Comparison of ENCODE assay signal across 15 cellular contexts in the genomic region with DNA sequence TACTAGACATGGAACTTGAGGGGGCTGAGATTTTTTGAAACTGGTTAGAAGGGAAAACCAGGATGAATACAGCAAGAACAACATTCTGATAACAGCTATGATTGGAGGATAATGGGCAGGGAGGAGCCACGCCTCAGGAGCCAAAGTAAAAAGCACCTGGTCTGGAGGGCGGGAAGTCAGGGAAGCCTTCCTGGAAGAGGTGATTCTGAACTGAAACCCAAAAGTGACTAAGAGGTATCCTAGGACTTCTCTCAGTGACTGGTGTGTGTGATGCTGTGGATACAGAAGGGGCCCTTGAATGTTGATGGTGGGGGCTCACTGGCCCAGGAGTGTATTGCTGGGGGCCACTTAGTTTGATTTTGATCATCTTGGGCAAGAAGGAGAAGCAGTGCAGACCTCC. TPM values are rescaled to one million over a fixed set of nuclear protein-coding genes. Genes with fewer than 3 reads are reported as not detected.
DNase-seq lines count a peak whose midpoint lies in the region; ATAC-seq, FAIRE-seq and TF ChIP-seq lines count a peak whose summit lies in the region.
"Had no signal": no experiment of that assay in that cellular context is flagged by ENCODE, and none has a peak within 500 bp of the region (broad histone marks: within the 10 kb centered on the region; RNA-seq: fewer than 3 reads in every experiment).

No MANE protein-coding gene starts in this region.

- H3K18ac ChIP-seq in H1 (ENCODE audit: extremely low read depth, low read length) = no peak overlapping the region

- H3K27ac Mint-ChIP-seq in T-helper 2 cell treated with Interferon-gamma antibody and Interleukin-4, amounts not matched to agents 5 μg/mL and 100 μg/mL, for 36 hours = peak overlapping the region; percentile 67
- H3K27ac Mint-ChIP-seq in T-cell = peak overlapping the region; percentile 46 to 82
- H3K27ac Mint-ChIP-seq in osteocyte (ENCODE audit: unreplicated experiment) = no peak overlapping the region

- H3K4me3 Mint-ChIP-seq in T-helper 2 cell treated with Interferon-gamma antibody and Interleukin-4, amounts not matched to agents 5 μg/mL and 100 μg/mL, for 36 hours = peak overlapping the region; percentile 50
- H3K4me3 Mint-ChIP-seq in T-cell (peak overlapping the region; percentile 57 to 71 (median 61)), osteocyte (ENCODE audit: unreplicated experiment) (peak overlapping the region; percentile 31)

- no peak for ATAC-seq in T-cell (replicated peaks in 1 of 4)
- no peak for ATAC-seq in gastroesophageal sphincter
- ATAC-seq: gastrocnemius medialis had no signal

- DNase-seq in T-helper 2 cell treated with Interferon-gamma antibody and Interleukin-4, amounts not matched to agents 5 μg/mL and 100 μg/mL, for 36 hours (ENCODE audit: low spot score) = no peak
- no peak for DNase-seq in T-helper 2 cell
- DNase-seq in T-cell = no peak
- no peak for DNase-seq in H1 (ENCODE audit: low read depth in 1 of 2, low spot score in 2 of 2)
- DNase-seq in osteocyte (ENCODE audit: extremely low spot score, unreplicated experiment) = no peak
- DNase-seq in caudate nucleus (lab: John Stamatoyannopoulos, UW) = no peak
- DNase-seq in hypothalamus (lab: John Stamatoyannopoulos, UW) = no peak
- DNase-seq: 8988T, C1 segment of cervical spinal cord, gastrocnemius medialis, Kasumi-1, NCI-H1417 treated with DMSO at 0.1 percent for 48 hours, right lobe of liver had no signal

- no peak overlapping the region for H3K4ac ChIP-seq in H1 (replicated peaks; ENCODE audit: insufficient read length, low read depth, low read length)

- peaks cover 10% of the 10 kb centered on the region; the same call in 1 of the 2 replicates for H3K23me2 ChIP-seq in H1 (ENCODE audit: low read depth, low read length)

- WGBS in H1 (ENCODE audit: extremely low coverage in 1 of 2, insufficient coverage in 1 of 2, insufficient read length in 1 of 2, insufficient replicate concordance in 2 of 2, low coverage in 1 of 2, low lambda C conversion rate in 2 of 2, missing lambda C conversion rate in 1 of 2), 2 experiments = 88% methylated on average over 2 of the region's 2 CpGs; no CpG with 5 or more reads in 1 of the 2 experiments
- WGBS in gastroesophageal sphincter (ENCODE audit: low coverage in 1 of 2), 2 donors = 89% methylated on average over 2 of the region's 2 CpGs; no CpG with 5 or more reads in 1 of the 2 donors

- H4K8ac ChIP-seq in H1 (ENCODE audit: extremely low read depth, insufficient read depth, low read length) = no peak overlapping the region

- H3K4me1 Mint-ChIP-seq in T-helper 2 cell treated with Interferon-gamma antibody and Interleukin-4, amounts not matched to agents 5 μg/mL and 100 μg/mL, for 36 hours (ENCODE audit: low read depth) = peaks cover 47% of the 10 kb centered on the region
- H3K4me1 Mint-ChIP-seq in T-cell (peaks cover 40 to 64% (median 41%) of the 10 kb centered on the region in 3 donors), osteocyte (ENCODE audit: unreplicated experiment) (peaks cover 7% of the 10 kb centered on the region)

- no peak overlapping the region for H3K27ac ChIP-seq in H1 (ENCODE audit: low read depth, low read length)
- no peak overlapping the region for H3K27ac ChIP-seq in gastroesophageal sphincter
- no peak overlapping the region for H3K27ac ChIP-seq in caudate nucleus (ENCODE audit: low read depth, low read length)
- H3K27ac ChIP-seq: gastrocnemius medialis, right lobe of liver had no signal

- peaks cover 5% of the 10 kb centered on the region for H3K27me3 Mint-ChIP-seq in T-helper 2 cell treated with Interferon-gamma antibody and Interleukin-4, amounts not matched to agents 5 μg/mL and 100 μg/mL, for 36 hours (ENCODE audit: low read depth)
- no peaks in the 10 kb centered on the region for H3K27me3 Mint-ChIP-seq in T-cell
- H3K27me3 Mint-ChIP-seq in osteocyte (ENCODE audit: unreplicated experiment) = peaks cover 22% of the 10 kb centered on the region

- no peaks in the 10 kb centered on the region for H3K79me1 ChIP-seq in H1 (ENCODE audit: low read depth, low read length)

- H4K91ac ChIP-seq in H1 (replicated peaks; ENCODE audit: insufficient read length, low read length) = no peak overlapping the region

- H3K14ac ChIP-seq in H1 (ENCODE audit: insufficient read length) = no peak overlapping the region

- no peak overlapping the region for H2AK5ac ChIP-seq in H1 (ENCODE audit: low read depth, low read length)

- peaks cover 0 to 27% (median 21%) of the 10 kb centered on the region in 4 experiments; a peak in 6 of 7 replicates for H3K27me3 ChIP-seq in H1 (replicated peaks in 1 of 4; ENCODE audit: control insufficient read depth in 3 of 4, extremely low read depth in 1 of 4, insufficient read depth in 3 of 4, low read length in 3 of 4)
- peaks cover 9% of the 10 kb centered on the region for H3K27me3 ChIP-seq in gastroesophageal sphincter
- H3K27me3 ChIP-seq: right lobe of liver had no signal

- FAIRE-seq in H1 (lab: Jason Lieb, UNC) = no peak
- FAIRE-seq: endometrium had no signal

- H2BK120ac ChIP-seq in H1 (replicated peaks; ENCODE audit: low read depth, low read length) = no peak overlapping the region

- TF ChIP-seq EP300 in H1 (IDR thresholded peaks at IDR 0.05; ENCODE audit: borderline replicate concordance in 1 of 2, low read depth in 2 of 2, low read length in 2 of 2) = no peak
- TF ChIP-seq EP300 in gastroesophageal sphincter (IDR thresholded peaks at IDR 0.05) = no peak

- H3K79me2 ChIP-seq in H1 (ENCODE audit: control insufficient read depth in 1 of 2, insufficient read depth in 2 of 2, low read length in 2 of 2) = no peaks in the 10 kb centered on the region

- CTCF ChIA-PET in T-cell (lab: Charles Lee) = interaction anchor here (0.5 to 0.6 kb wide), 3 partner anchors 152 to 788 kb away, joined by 3 to 6 read pairs (median 3); no protein-coding TSS in a partner anchor
- CTCF ChIA-PET in H1 (lab: Charles Lee; ENCODE audit: partially characterized antibody) = interaction anchor here (0.6 to 3.2 kb wide), 7 partner anchors 11 to 88 kb away, joined by 3 to 10 read pairs (median 3); no protein-coding TSS in a partner anchor

- TF ChIP-seq CTCF in H1 (IDR thresholded peaks at IDR 0.05; ENCODE audit: control extremely low read depth in 1 of 3, insufficient read depth in 1 of 3, low read depth in 1 of 3, low read length in 3 of 3) = no peak
- no peak for TF ChIP-seq CTCF in osteocyte (IDR thresholded peaks at IDR 0.05)
- no peak for TF ChIP-seq CTCF in gastroesophageal sphincter (IDR thresholded peaks at IDR 0.05)

- H3K56ac ChIP-seq in H1 (replicated peaks; ENCODE audit: insufficient read length, low read depth, low read length) = no peak overlapping the region

- no peak overlapping the region for H2AFZ ChIP-seq in H1 (ENCODE audit: low read length)

- H3K4me3 ChIP-seq in H1 (ENCODE audit: extremely low read depth in 1 of 4, insufficient read depth in 2 of 4, low read depth in 3 of 4, low read length in 4 of 4) = no peak overlapping the region
- no peak overlapping the region for H3K4me3 ChIP-seq in gastroesophageal sphincter

- H3K9me3 ChIP-seq in H1 (ENCODE audit: insufficient read depth in 2 of 2, low read depth in 1 of 2, low read length in 1 of 2) (no peaks in the 10 kb centered on the region), gastroesophageal sphincter (no peaks in the 10 kb centered on the region)
- H3K9me3 ChIP-seq: gastrocnemius medialis, right lobe of liver had no signal

- no peaks in the 10 kb centered on the region for H4K20me1 ChIP-seq in H1 (replicated peaks in 1 of 2; ENCODE audit: control insufficient read depth in 1 of 2, insufficient read depth in 2 of 2, low read length in 2 of 2)

- peaks cover 3% of the 10 kb centered on the region for H3K9me3 Mint-ChIP-seq in T-helper 2 cell treated with Interferon-gamma antibody and Interleukin-4, amounts not matched to agents 5 μg/mL and 100 μg/mL, for 36 hours
- H3K9me3 Mint-ChIP-seq in T-cell (no peaks in the 10 kb centered on the region), osteocyte (ENCODE audit: unreplicated experiment) (no peaks in the 10 kb centered on the region)

- H3K4me1 ChIP-seq in H1 (replicated peaks in 1 of 4; ENCODE audit: control insufficient read depth in 3 of 4, insufficient read depth in 4 of 4, low read length in 3 of 4) (peaks cover 0 to 6% (median 1%) of the 10 kb centered on the region in 4 experiments; a peak in 6 of 7 replicates), gastroesophageal sphincter (peaks cover 0 to 19% (median 3%) of the 10 kb centered on the region in 3 donors)
- H3K4me1 ChIP-seq: gastrocnemius medialis had no signal

- peaks cover 21% of the 10 kb centered on the region for H3K36me3 Mint-ChIP-seq in T-helper 2 cell treated with Interferon-gamma antibody and Interleukin-4, amounts not matched to agents 5 μg/mL and 100 μg/mL, for 36 hours (ENCODE audit: low read depth)
- H3K36me3 Mint-ChIP-seq in T-cell (peaks cover 6% of the 10 kb centered on the region), osteocyte (ENCODE audit: unreplicated experiment) (no peaks in the 10 kb centered on the region)

- peak overlapping the region; percentile 75 to 88; a peak in 1 of 4 replicates for H3K4me2 ChIP-seq in H1 (ENCODE audit: insufficient read depth in 1 of 2, low read depth in 2 of 2, low read length in 2 of 2)

- H3K36me3 ChIP-seq in H1 (ENCODE audit: control insufficient read depth in 2 of 4, insufficient read depth in 4 of 4, low read length in 3 of 4) (no peaks in the 10 kb centered on the region), gastroesophageal sphincter (no peaks in the 10 kb centered on the region)
- H3K36me3 ChIP-seq: gastrocnemius medialis, right lobe of liver had no signal

- H2BK5ac ChIP-seq in H1 (ENCODE audit: low read depth, low read length) = no peak overlapping the region

- no peak overlapping the region for H2BK15ac ChIP-seq in H1 (ENCODE audit: low read length)

- H3K9ac ChIP-seq in H1 (replicated peaks in 1 of 4; ENCODE audit: extremely low read depth in 1 of 4, low read depth in 3 of 4, low read length in 3 of 4) = no peak overlapping the region

- H2BK20ac ChIP-seq in H1 (ENCODE audit: low read length) = no peak overlapping the region

- no peak for TF ChIP-seq RAD21 in H1 (IDR thresholded peaks at IDR 0.05 in 1 of 2, conservative IDR thresholded peaks at IDR 0.05 in 1 of 2; ENCODE audit: low read depth in 2 of 2, low read length in 2 of 2)

- no peak overlapping the region for H3K23ac ChIP-seq in H1 (ENCODE audit: insufficient read length)

- no peak for TF ChIP-seq POLR2A in H1 (IDR thresholded peaks at IDR 0.05; ENCODE audit: control extremely low read depth in 1 of 2, low read depth in 2 of 2, low read length in 2 of 2)
- TF ChIP-seq POLR2A in gastroesophageal sphincter (IDR thresholded peaks at IDR 0.05) = no peak

- no peak overlapping the region for H4K5ac ChIP-seq in H1 (ENCODE audit: insufficient read length, low read depth, low read length)

- POLR2A ChIA-PET in T-cell (lab: Charles Lee) (interaction anchor here in 1 of 2 donors (1.2 kb wide), 1 partner anchor 17 kb away, joined by 4 read pairs; no protein-coding TSS in a partner anchor), H1 (lab: Charles Lee; ENCODE audit: partially characterized antibody) (interaction anchor here (2.6 kb wide), 1 partner anchor 9 kb away, joined by 15 read pairs; no protein-coding TSS in a partner anchor)

- no peak overlapping the region for H2BK12ac ChIP-seq in H1 (ENCODE audit: low read depth, low read length)

RNA-seq across cellular contexts. Expression of a gene that starts 18.8 kb away (rescaled TPM):
- total RNA-seq in T-cell (10 to 100 TPM in 3 of 5 donors, 1 to 10 TPM in 2; 3.0 to 16.4 (median 10.0) TPM), osteocyte (0.11 and 0.50 TPM in 2 replicates), gastroesophageal sphincter (10 to 100 TPM in 1 of 4 donors, 1 to 10 TPM in 3; 1.8 to 10.3 (median 3.0) TPM)
- 0.22 and 0.33 TPM in 2 replicates for total RNA-seq in H1 (2021; fragmentation: NEBNext Ultra II Directional; extraction: Animal tissue kit (Norgen Biotek cat#: 25700))
- 0.76 and 1.1 TPM in 2 replicates for polyA plus RNA-seq in H1 (2011; rRNA removed)
- polyA plus RNA-seq in H1 (2011; cell fraction: cytosol; rRNA removed) = 0.52 TPM
- polyA plus RNA-seq in H1 (2011; cell fraction: nucleus; rRNA removed) = 0.90 TPM
- polyA plus RNA-seq in H1 (2012, experiment 1 of 2) = 0.46 to 0.61 TPM (median 0.56 TPM) in 3 of 4 replicates, not detected in the other
- polyA plus RNA-seq in H1 (2012, experiment 2 of 2) = 0.17 TPM
- polyA plus RNA-seq in H1 (2013, experiment 1 of 2) = 0.20 TPM
- 0.29 TPM for polyA plus RNA-seq in H1 (2013, experiment 2 of 2)
- 0.44 TPM in 2 replicates for polyA minus RNA-seq in H1 (2011; rRNA and poly(A)+ RNA removed)
- not detected for polyA minus RNA-seq in H1 (2011; cell fraction: cytosol; rRNA and poly(A)+ RNA removed)
- not detected for polyA minus RNA-seq in H1 (2011; cell fraction: nucleus; rRNA and poly(A)+ RNA removed)
